30 cellular contexts compared by ENCODE assay signal in genomic region chr5:72256536-72256935, GRCh38.
DNase-seq lines count a peak whose midpoint lies in the region; ATAC-seq, FAIRE-seq and TF ChIP-seq lines count a peak whose summit lies in the region.
"Had no signal": no experiment of that assay in that cellular context is flagged by ENCODE, and none has a peak within 500 bp of the region (broad histone marks: within the 10 kb centered on the region; RNA-seq: fewer than 3 reads in every experiment).

No MANE protein-coding gene starts in this region.

- TF ChIP-seq EP300 in A549 (IDR thresholded peaks at IDR 0.05): no peak

- ATAC-seq in A549: no peak
- ATAC-seq in GM19463 (IDR thresholded peaks at IDR 0.05; ENCODE audit: unreplicated experiment): no peak
- ATAC-seq: heart left ventricle, left cardiac atrium, right lobe of liver had no signal

- no peak for TF ChIP-seq CTCF in A549 (IDR thresholded peaks at IDR 0.05)
- TF ChIP-seq CTCF in PC-9 (conservative IDR thresholded peaks at IDR 0.05): no peak

- H3K4me2 ChIP-seq in A549 (no peak overlapping the region), GM23248 (ENCODE audit: unreplicated experiment) (no peak overlapping the region), PC-9 (no peak overlapping the region)
- H3K4me2 ChIP-seq: BLaER1 treated with 17β-estradiol and CSF1 and Interleukin-3, amounts not matched to agents 10 nM and 100 nM; KMS-11 had no signal

- in situ Hi-C loops in GM23248 (cut with MboI): no loop called here

- H3K9me2 ChIP-seq in GM23248 (ENCODE audit: insufficient read depth) (no peaks in the 10 kb centered on the region), PC-9 (ENCODE audit: insufficient read depth) (no peaks in the 10 kb centered on the region)

- WGBS in A549 (ENCODE audit: missing lambda C conversion rate): 95% methylated on average over 2 of the region's 2 CpGs
- 97 to 99% methylated on average over 2 of the region's 2 CpGs for WGBS in GM23248 (ENCODE audit: low coverage in 1 of 2, low lambda C conversion rate in 2 of 2, missing lambda C conversion rate in 2 of 2), 2 experiments

- no TSS peak for BruUV-seq in PC-9 (replicated peaks; lab: Mats Ljungman, UMichigan)

- no peak for TF ChIP-seq RAD21 in A549 (conservative IDR thresholded peaks at IDR 0.05 in 1 of 2, IDR thresholded peaks at IDR 0.05 in 1 of 2)

- CTCF ChIA-PET in A549 (lab: Yijun Ruan, JAX) (no interaction called here), PC-9 (lab: Charles Lee) (no interaction called here)

- H3K9ac ChIP-seq in GM23248: no peak overlapping the region
- H3K9ac ChIP-seq: BLaER1 treated with 17β-estradiol and CSF1 and Interleukin-3, amounts not matched to agents 10 nM and 100 nM; KMS-11 had no signal

- H3K4me3 ChIP-seq in A549 (no peak overlapping the region), GM23248 (no peak overlapping the region), PC-9 (no peak overlapping the region)
- H3K4me3 ChIP-seq: BLaER1 treated with 17β-estradiol and CSF1 and Interleukin-3, amounts not matched to agents 10 nM and 100 nM; heart left ventricle; Peyer's patch; right lobe of liver; suprapubic skin had no signal

- POLR2A ChIA-PET in A549 (lab: Yijun Ruan, JAX): no interaction called here
- POLR2A ChIA-PET in PC-9 (lab: Charles Lee; ENCODE audit: unreplicated experiment): no interaction called here

- intact Hi-C loops in PC-9 (cut with micrococcal nuclease; ENCODE audit: unreplicated experiment): no loop called here

- TF ChIP-seq POLR2A in A549 (IDR thresholded peaks at IDR 0.05; ENCODE audit: low read length): no peak

- H3K27ac ChIP-seq in A549 (peak overlapping the region in 1 of 2 experiments; percentile 40; a peak in 2 of 6 replicates), GM23248 (0 out of 2 replicates have a peak overlapping the region, but pooled peaks have one; percentile 3), PC-9 (peak overlapping the region; percentile 9)
- H3K27ac ChIP-seq: BLaER1 treated with 17β-estradiol and CSF1 and Interleukin-3, amounts not matched to agents 10 nM and 100 nM; heart left ventricle; KMS-11; Peyer's patch; right lobe of liver; suprapubic skin had no signal

- H3K4me1 ChIP-seq in A549: peaks cover 36% of the 10 kb centered on the region
- H3K4me1 ChIP-seq in GM23248 (ENCODE audit: insufficient read depth): peaks cover 31% of the 10 kb centered on the region
- H3K4me1 ChIP-seq in PC-9 (replicated peaks; ENCODE audit: insufficient read depth): 0 out of 2 replicates have a peak, but pooled peaks cover 12% of the 10 kb centered on the region
- H3K4me1 ChIP-seq: BLaER1 treated with 17β-estradiol and CSF1 and Interleukin-3, amounts not matched to agents 10 nM and 100 nM; Peyer's patch had no signal

- no peaks in the 10 kb centered on the region for H3K9me3 ChIP-seq in A549
- no peaks in the 10 kb centered on the region for H3K9me3 ChIP-seq in GM23248 (ENCODE audit: low read depth)
- H3K9me3 ChIP-seq in PC-9 (ENCODE audit: insufficient read depth, low read depth): no peaks in the 10 kb centered on the region
- H3K9me3 ChIP-seq: heart left ventricle, Peyer's patch, right lobe of liver, suprapubic skin had no signal

- H3K79me2 ChIP-seq in GM23248 (ENCODE audit: insufficient read depth): peaks cover 19% of the 10 kb centered on the region
- H3K79me2 ChIP-seq in PC-9 (ENCODE audit: low read depth): no peaks in the 10 kb centered on the region

- FAIRE-seq in A549 (lab: Jason Lieb, UNC): peak; percentile 65
- FAIRE-seq: colon, TTC549 had no signal

- H3F3A ChIP-seq in GM23248 (ENCODE audit: insufficient read depth) (peaks cover 20% of the 10 kb centered on the region; the same call in 1 of the 2 replicates), PC-9 (ENCODE audit: insufficient read depth, low read depth) (0 out of 2 replicates have a peak, but pooled peaks cover 3% of the 10 kb centered on the region)

- H4K20me1 ChIP-seq in GM23248 (ENCODE audit: insufficient read depth) (no peaks in the 10 kb centered on the region), PC-9 (ENCODE audit: insufficient read depth) (no peaks in the 10 kb centered on the region)

- no peak for DNase-seq in A549 (ENCODE audit: low read depth in 1 of 2, low spot score in 1 of 2)
- DNase-seq in GM23248: no peak
- no peak for DNase-seq in PC-9
- DNase-seq in dermis blood vessel endothelial cell: peak; percentile 53
- DNase-seq in stimulated activated CD4-positive, alpha-beta T cell treated with anti-CD3 and anti-CD28 coated beads, Interleukin-12 subunit alpha, Interleukin-12 subunit beta, amount 100 ng/mL, for 4 hours: no peak
- no peak for DNase-seq in SKM-1 treated with dmso at 0.1 percent for 144 hours (lab: John Stamatoyannopoulos, UW; ENCODE audit: unreplicated experiment)
- DNase-seq in NCI-H1092 (lab: John Stamatoyannopoulos, UW): no peak
- DNase-seq: activated CD4-positive, alpha-beta T cell treated with anti-CD3 and anti-CD28 coated beads for 4 hours; activated CD8-positive, alpha-beta memory T cell treated with anti-CD3 and anti-CD28 coated beads for 24 hours; activated gamma-delta T cell treated with Interleukin-2 at 50 U/mL for 16 hours; COR-L47; effector CD8-positive, alpha-beta T cell; GF-D8; H9; heart left ventricle; left cardiac atrium; NCI-H1694 treated with DMSO at 0.1 percent for 48 hours; NCI-H2171 treated with DMSO at 0.1 percent for 48 hours; NCI-H510A treated with DMSO at 0.1 percent for 48 hours; Peyer's patch; posterior cingulate gyrus; right lobe of liver; stimulated activated CD4-positive, alpha-beta T cell treated with anti-CD3 and anti-CD28 coated beads, Interleukin-15, amount 100 ng/mL, for 24 hours; stimulated activated naive CD4-positive, alpha-beta T cell had no signal

- H2AFZ ChIP-seq in GM23248: no peak overlapping the region
- H2AFZ ChIP-seq in PC-9: no peak overlapping the region

- H3K36me3 ChIP-seq in GM23248 (ENCODE audit: low read depth) (no peaks in the 10 kb centered on the region), PC-9 (ENCODE audit: low read depth) (no peaks in the 10 kb centered on the region)
- H3K36me3 ChIP-seq: Peyer's patch, right lobe of liver, suprapubic skin had no signal

- no peaks in the 10 kb centered on the region for H3K27me3 ChIP-seq in GM23248 (replicated peaks; ENCODE audit: insufficient read depth)
- H3K27me3 ChIP-seq in PC-9 (ENCODE audit: insufficient read depth, low read depth): no peaks in the 10 kb centered on the region
- H3K27me3 ChIP-seq: BLaER1 treated with 17β-estradiol and CSF1 and Interleukin-3, amounts not matched to agents 10 nM and 100 nM; heart left ventricle; Peyer's patch; right lobe of liver; suprapubic skin had no signal

TF ChIP-seq in A549, 52 proteins besides CTCF, POLR2A, EP300 and RAD21 (continues in another document):
- no peak for TF ChIP-seq HMGXB4 (CRISPR knock-in tag; IDR thresholded peaks at IDR 0.05; ENCODE audit: borderline replicate concordance)
- no peak for TF ChIP-seq ELK1 (IDR thresholded peaks at IDR 0.05; ENCODE audit: low read depth, low read length)
- no peak for TF ChIP-seq RCOR1 (IDR thresholded peaks at IDR 0.05; ENCODE audit: low read depth, low read length)
- TF ChIP-seq KDM1A (IDR thresholded peaks at IDR 0.05; ENCODE audit: low read depth): no peak
- TF ChIP-seq PBX3 (IDR thresholded peaks at IDR 0.05): no peak
- TF ChIP-seq CBX2 (IDR thresholded peaks at IDR 0.05; ENCODE audit: borderline replicate concordance, low read depth): no peak
- TF ChIP-seq MAZ (IDR thresholded peaks at IDR 0.05; ENCODE audit: borderline replicate concordance, low read depth, low read length): no peak
